Comparison of ENCODE assay signal across 18 cellular contexts in genomic region chr9:89953824-89954223, GRCh38.
"Had no signal": no experiment of that assay in that cellular context is flagged by ENCODE, and none has a peak within 500 bp of the region (broad histone marks: within the 10 kb centered on the region; RNA-seq: fewer than 3 reads in every experiment).

No MANE protein-coding gene starts in this region.

- H3K36me3 Mint-ChIP-seq: activated naive CD8-positive, alpha-beta T cell treated with anti-CD3 and anti-CD28 coated beads, Interleukin-2, amount 10 ng/mL, durations not matched to agents 7 days and 5 days; natural killer cell had no signal

- H3K27ac Mint-ChIP-seq: activated CD8-positive, alpha-beta T cell treated with anti-CD3 and anti-CD28 coated beads for 36 hours; activated naive CD8-positive, alpha-beta T cell treated with anti-CD3 and anti-CD28 coated beads, Interleukin-2, amount 10 ng/mL, durations not matched to agents 7 days and 5 days; type B pancreatic cell had no signal

- H3K4me1 ChIP-seq: breast epithelium had no signal

- H3K27me3 ChIP-seq: breast epithelium, sigmoid colon had no signal

- H3K36me3 ChIP-seq: breast epithelium, prostate gland, sigmoid colon, WERI-Rb-1 had no signal

- H3K27ac ChIP-seq: breast epithelium, prostate gland, sigmoid colon, WERI-Rb-1 had no signal

- DNase-seq: activated CD4-positive, alpha-beta T cell treated with anti-CD3 and anti-CD28 coated beads for 4 hours; activated CD8-positive, alpha-beta memory T cell treated with anti-CD3 and anti-CD28 coated beads, Interleukin-2, amount 50 U/mL, for 4 hours; activated naive CD8-positive, alpha-beta T cell treated with anti-CD3 and anti-CD28 coated beads, Interleukin-2, amount 10 ng/mL, durations not matched to agents 7 days and 5 days; activated T-cell treated with anti-CD3 and anti-CD28 coated beads, Interleukin-2, amount 50 U/mL, for 72 hours; glutamatergic neuron; islet precursor cell; midbrain; natural killer cell; sigmoid colon; stimulated activated CD4-positive, alpha-beta T cell treated with anti-CD3 and anti-CD28 coated beads, Interleukin-2, amount 100 ng/mL, for 48 hours; stimulated activated naive CD4-positive, alpha-beta T cell treated with Interleukin-2 at 50 U/mL for 16 hours; T-helper 9 cell; WERI-Rb-1 had no signal

- H3K4me3 ChIP-seq: breast epithelium, prostate gland, sigmoid colon had no signal

- H3K9me3 ChIP-seq: breast epithelium, prostate gland, sigmoid colon had no signal

- H3K9me3 Mint-ChIP-seq: activated CD8-positive, alpha-beta T cell treated with anti-CD3 and anti-CD28 coated beads for 36 hours; activated naive CD8-positive, alpha-beta T cell treated with anti-CD3 and anti-CD28 coated beads, Interleukin-2, amount 10 ng/mL, durations not matched to agents 7 days and 5 days; natural killer cell had no signal

- H3K4me3 Mint-ChIP-seq: activated CD8-positive, alpha-beta T cell treated with anti-CD3 and anti-CD28 coated beads for 36 hours; activated naive CD8-positive, alpha-beta T cell treated with anti-CD3 and anti-CD28 coated beads, Interleukin-2, amount 10 ng/mL, durations not matched to agents 7 days and 5 days; type B pancreatic cell had no signal

- ATAC-seq: esophagus mucosa had no signal

- H3K27me3 Mint-ChIP-seq: activated CD8-positive, alpha-beta T cell treated with anti-CD3 and anti-CD28 coated beads for 36 hours had no signal
